22 cellular contexts compared by ENCODE assay signal in genomic region chr7:55094122-55094690, GRCh38.
DNase-seq lines count a peak whose midpoint lies in the region; ATAC-seq, FAIRE-seq and TF ChIP-seq lines count a peak whose summit lies in the region.
"Had no signal": no experiment of that assay in that cellular context is flagged by ENCODE, and none has a peak within 500 bp of the region (broad histone marks: within the 10 kb centered on the region; RNA-seq: fewer than 3 reads in every experiment).

No MANE protein-coding gene starts in this region.

- no peak overlapping the region for H4K91ac ChIP-seq in H1 (replicated peaks; ENCODE audit: insufficient read length, low read length)

- H3K36me3 ChIP-seq in heart right ventricle (no peaks in the 10 kb centered on the region), right atrium auricular region (no peaks in the 10 kb centered on the region), H1 (ENCODE audit: control insufficient read depth in 2 of 4, insufficient read depth in 4 of 4, low read length in 3 of 4) (no peaks in the 10 kb centered on the region), lower lobe of right lung (no peaks in the 10 kb centered on the region), thyroid gland (no peaks in the 10 kb centered on the region), aorta (ENCODE audit: control insufficient read depth in 1 of 2, insufficient read depth in 2 of 2, low read length in 1 of 2) (no peaks in the 10 kb centered on the region)
- H3K36me3 ChIP-seq: BE2C had no signal

- no peak overlapping the region for H3K4me2 ChIP-seq in H1 (ENCODE audit: insufficient read depth in 1 of 2, low read depth in 2 of 2, low read length in 2 of 2)
- H3K4me2 ChIP-seq: GM23338, PC-9 had no signal

- no peak overlapping the region for H3K23ac ChIP-seq in H1 (ENCODE audit: insufficient read length)

- H3K9ac ChIP-seq in H1 (replicated peaks in 1 of 4; ENCODE audit: extremely low read depth in 1 of 4, low read depth in 3 of 4, low read length in 3 of 4), result no peak overlapping the region

- intact Hi-C loops in heart right ventricle (cut with DNase I) (loop anchor here in 1 of 10 donors (5.0 kb wide), 1 partner anchor 38 kb away; no protein-coding TSS in a partner anchor), lower lobe of right lung (cut with DNase I) (no loop called here), thyroid gland (cut with DNase I) (no loop called here), aorta (cut with DNase I) (no loop called here)

- no peak for TF ChIP-seq RAD21 in H1 (IDR thresholded peaks at IDR 0.05 in 1 of 2, conservative IDR thresholded peaks at IDR 0.05 in 1 of 2; ENCODE audit: low read depth in 2 of 2, low read length in 2 of 2)

- no peak overlapping the region for H3K56ac ChIP-seq in H1 (replicated peaks; ENCODE audit: insufficient read length, low read depth, low read length)

- DNase-seq in heart right ventricle (no peak), right atrium auricular region (ENCODE audit: low spot score) (no peak), H1 (ENCODE audit: low read depth in 1 of 2, low spot score in 2 of 2) (no peak), lower lobe of right lung (no peak), thyroid gland (peak; percentile 52 to 54), aorta (no peak), DMS153 (lab: John Stamatoyannopoulos, UW) (no peak), epidermal melanocyte (ENCODE audit: insufficient read length, low spot score) (no peak)
- DNase-seq: BE2C; CD4-positive, CD25-positive, alpha-beta regulatory T cell; COR-L47; DMS 273 treated with DMSO at 0.1 percent for 48 hours; GF-D8; NCI-H1105 treated with DMSO at 0.1 percent for 48 hours; NCI-H1694; NCI-H345; NCI-H524 treated with DMSO at 0.1 percent for 48 hours; PC-9 had no signal

- H2AFZ ChIP-seq in H1 (ENCODE audit: low read length), result no peak overlapping the region
- H2AFZ ChIP-seq: GM23338, PC-9 had no signal

- H3K27me3 ChIP-seq in heart right ventricle (no peaks in the 10 kb centered on the region), right atrium auricular region (no peaks in the 10 kb centered on the region), H1 (replicated peaks in 1 of 4; ENCODE audit: control insufficient read depth in 3 of 4, extremely low read depth in 1 of 4, insufficient read depth in 3 of 4, low read length in 3 of 4) (no peaks in the 10 kb centered on the region), lower lobe of right lung (ENCODE audit: low read depth) (no peaks in the 10 kb centered on the region), thyroid gland (no peaks in the 10 kb centered on the region), aorta (ENCODE audit: control insufficient read depth in 1 of 2, insufficient read depth in 2 of 2, low read length in 1 of 2) (no peaks in the 10 kb centered on the region)
- H3K27me3 ChIP-seq: BE2C had no signal

- H3K27ac ChIP-seq in heart right ventricle (peak overlapping the region in 4 of 10 donors; percentile 26 to 47 (median 42)), right atrium auricular region (peak overlapping the region in 1 of 2 donors; percentile 87), H1 (ENCODE audit: low read depth, low read length) (no peak overlapping the region), lower lobe of right lung (no peak overlapping the region), thyroid gland (peak overlapping the region in 2 of 3 donors; percentile 38 to 43), aorta (ENCODE audit: low read depth in 1 of 2, low read length in 2 of 2) (no peak overlapping the region)

- peaks cover 4 to 74% (median 35%) of the 10 kb centered on the region in 9 donors for H3K4me1 ChIP-seq in heart right ventricle
- H3K4me1 ChIP-seq in right atrium auricular region, result peaks cover 0 to 70% of the 10 kb centered on the region in 2 donors
- H3K4me1 ChIP-seq in H1 (replicated peaks in 1 of 4; ENCODE audit: control insufficient read depth in 3 of 4, insufficient read depth in 4 of 4, low read length in 3 of 4), result no peaks in the 10 kb centered on the region; a peak in 1 of 7 replicates
- H3K4me1 ChIP-seq in lower lobe of right lung, result peaks cover 38% of the 10 kb centered on the region
- H3K4me1 ChIP-seq in thyroid gland, result peaks cover 27 to 45% of the 10 kb centered on the region in 2 donors
- H3K4me1 ChIP-seq in aorta (ENCODE audit: control insufficient read depth in 1 of 2, insufficient read depth in 2 of 2, low read length in 2 of 2), result no peaks in the 10 kb centered on the region

- no peak overlapping the region for H2BK20ac ChIP-seq in H1 (ENCODE audit: low read length)

- TF ChIP-seq POLR2A in H1 (IDR thresholded peaks at IDR 0.05; ENCODE audit: control extremely low read depth in 1 of 2, low read depth in 2 of 2, low read length in 2 of 2) (no peak), thyroid gland (IDR thresholded peaks at IDR 0.05) (no peak)

- ATAC-seq in heart right ventricle (peak in 5 of 8 donors; percentile 36 to 57 (median 38)), lower lobe of right lung (peak; percentile 41 to 65), aorta (ENCODE audit: low FRiP score) (no peak)
- ATAC-seq: GM23338, K562 had no signal

- H3K9me3 ChIP-seq in heart right ventricle, result no peaks in the 10 kb centered on the region
- no peaks in the 10 kb centered on the region for H3K9me3 ChIP-seq in right atrium auricular region
- H3K9me3 ChIP-seq in H1 (ENCODE audit: insufficient read depth in 2 of 2, low read depth in 1 of 2, low read length in 1 of 2), result no peaks in the 10 kb centered on the region
- H3K9me3 ChIP-seq in lower lobe of right lung, result no peaks in the 10 kb centered on the region
- no peaks in the 10 kb centered on the region for H3K9me3 ChIP-seq in thyroid gland
- no peaks in the 10 kb centered on the region for H3K9me3 ChIP-seq in aorta (ENCODE audit: control insufficient read depth, low read length)
- H3K9me3 ChIP-seq: BE2C had no signal

- FAIRE-seq in H1 (lab: Jason Lieb, UNC), result no peak
- FAIRE-seq: A204.1, GM19239, K562 had no signal

- no peak overlapping the region for H4K5ac ChIP-seq in H1 (ENCODE audit: insufficient read length, low read depth, low read length)

- H4K20me1 ChIP-seq in H1 (replicated peaks in 1 of 2; ENCODE audit: control insufficient read depth in 1 of 2, insufficient read depth in 2 of 2, low read length in 2 of 2), result peaks cover 0 to 2% of the 10 kb centered on the region in 2 experiments

- H2BK12ac ChIP-seq in H1 (ENCODE audit: low read depth, low read length), result no peak overlapping the region

- peaks cover 4% of the 10 kb centered on the region; the same call in 1 of the 2 replicates for H3K23me2 ChIP-seq in H1 (ENCODE audit: low read depth, low read length)

- H3K4me3 ChIP-seq in heart right ventricle, result no peak overlapping the region
- H3K4me3 ChIP-seq in right atrium auricular region, result no peak overlapping the region
- H3K4me3 ChIP-seq in H1 (ENCODE audit: extremely low read depth in 1 of 4, insufficient read depth in 2 of 4, low read depth in 3 of 4, low read length in 4 of 4), result no peak overlapping the region
- no peak overlapping the region for H3K4me3 ChIP-seq in lower lobe of right lung
- no peak overlapping the region for H3K4me3 ChIP-seq in thyroid gland (replicated peaks in 1 of 3)
- no peak overlapping the region for H3K4me3 ChIP-seq in aorta (ENCODE audit: low read length in 2 of 2)
- H3K4me3 ChIP-seq: GM23338, K562, PC-9 had no signal

- POLR2A ChIA-PET in H1 (lab: Charles Lee; ENCODE audit: partially characterized antibody), result no interaction called here

- H3K4ac ChIP-seq in H1 (replicated peaks; ENCODE audit: insufficient read length, low read depth, low read length), result no peak overlapping the region

- H2BK15ac ChIP-seq in H1 (ENCODE audit: low read length), result no peak overlapping the region

- no peak overlapping the region for H3K18ac ChIP-seq in H1 (ENCODE audit: extremely low read depth, low read length)

- H2BK120ac ChIP-seq in H1 (replicated peaks; ENCODE audit: low read depth, low read length), result no peak overlapping the region

- peak overlapping the region; percentile 58; the same call in 1 of the 2 replicates for H4K8ac ChIP-seq in H1 (ENCODE audit: extremely low read depth, insufficient read depth, low read length)

- CTCF ChIA-PET in H1 (lab: Charles Lee; ENCODE audit: partially characterized antibody), result interaction anchor here (0.6 to 1.6 kb wide), 3 partner anchors 19 to 161 kb away, joined by 3 to 6 read pairs (median 3); no protein-coding TSS in a partner anchor

- no peak overlapping the region for H2AK5ac ChIP-seq in H1 (ENCODE audit: low read depth, low read length)

- no peaks in the 10 kb centered on the region for H3K79me2 ChIP-seq in H1 (ENCODE audit: control insufficient read depth in 1 of 2, insufficient read depth in 2 of 2, low read length in 2 of 2)

- no peak overlapping the region for H3K14ac ChIP-seq in H1 (ENCODE audit: insufficient read length)

- 45 to 53% methylated on average over 5 of the region's 5 CpGs for WGBS in heart right ventricle, 2 donors
- 89% methylated on average over 5 of the region's 5 CpGs; no CpG with 5 or more reads in 1 of the 2 experiments for WGBS in H1 (ENCODE audit: extremely low coverage in 1 of 2, insufficient coverage in 1 of 2, insufficient read length in 1 of 2, insufficient replicate concordance in 2 of 2, low coverage in 1 of 2, low lambda C conversion rate in 2 of 2, missing lambda C conversion rate in 1 of 2), 2 experiments
- WGBS in thyroid gland, 2 donors, result 16 to 31% methylated on average over 3 to 5 of the region's 5 CpGs
- WGBS in aorta, 2 donors, result 78 to 80% methylated on average over 5 of the region's 5 CpGs

- TF ChIP-seq CTCF in heart right ventricle (IDR thresholded peaks at IDR 0.05) (no peak), right atrium auricular region (IDR thresholded peaks at IDR 0.05) (no peak), H1 (IDR thresholded peaks at IDR 0.05; ENCODE audit: control extremely low read depth in 1 of 3, insufficient read depth in 1 of 3, low read depth in 1 of 3, low read length in 3 of 3) (no peak), lower lobe of right lung (IDR thresholded peaks at IDR 0.05) (no peak), thyroid gland (IDR thresholded peaks at IDR 0.05) (no peak)

- H2BK5ac ChIP-seq in H1 (ENCODE audit: low read depth, low read length), result no peak overlapping the region

- no peak for TF ChIP-seq EP300 in H1 (IDR thresholded peaks at IDR 0.05; ENCODE audit: borderline replicate concordance in 1 of 2, low read depth in 2 of 2, low read length in 2 of 2)

- H3K79me1 ChIP-seq in H1 (ENCODE audit: low read depth, low read length), result no peaks in the 10 kb centered on the region

TF ChIP-seq in H1, 55 proteins besides CTCF, POLR2A, EP300 and RAD21 (continues in another document):
- TF ChIP-seq CHD1 (IDR thresholded peaks at IDR 0.05; ENCODE audit: low read depth, low read length), result no peak
- TF ChIP-seq RXRA (IDR thresholded peaks at IDR 0.05; ENCODE audit: insufficient read depth, low read depth, low read length), result no peak
- no peak for TF ChIP-seq MAFK (IDR thresholded peaks at IDR 0.05; ENCODE audit: low read depth, low read length)
- TF ChIP-seq PHF8 (conservative IDR thresholded peaks at IDR 0.05; ENCODE audit: low read depth, low read length), result no peak
- no peak for TF ChIP-seq RFX5 (IDR thresholded peaks at IDR 0.05; ENCODE audit: borderline replicate concordance, low read depth, low read length)
- no peak for TF ChIP-seq RBBP5 (IDR thresholded peaks at IDR 0.05; ENCODE audit: borderline replicate concordance, low read depth, low read length)
- TF ChIP-seq SP1 (IDR thresholded peaks at IDR 0.05; ENCODE audit: low read depth, low read length), result no peak
- TF ChIP-seq NANOG (IDR thresholded peaks at IDR 0.05; ENCODE audit: insufficient read depth, low read depth, low read length, poor library complexity, severe bottlenecking), result no peak

Comparison
In these comparisons a context has a peak if more than half of its experiments do, and no peak if none do; other contexts are left out.
1. DNase-seq: peak in thyroid gland (2 of 2); none in heart right ventricle (0 of 2), right atrium auricular region (single experiment), H1 (0 of 2), lower lobe of right lung (single experiment), aorta (0 of 2), DMS153 (single experiment) and epidermal melanocyte (single experiment).
2. H3K27ac ChIP-seq: peak in thyroid gland (2 of 3); none in H1 (single experiment), lower lobe of right lung (single experiment) and aorta (0 of 2).